ENCODE assay signal across 17 cellular contexts in genomic region chr3:177136715-177137114, GRCh38.
"Had no signal": no experiment of that assay in that cellular context is flagged by ENCODE, and none has a peak within 500 bp of the region (broad histone marks: within the 10 kb centered on the region; RNA-seq: fewer than 3 reads in every experiment).

No MANE protein-coding gene starts in this region.

- H3K9me3 Mint-ChIP-seq: activated CD4-positive, alpha-beta memory T cell treated with anti-CD3 and anti-CD28 coated beads, Interleukin-2, amount 10 ng/mL, durations not matched to agents 7 days and 5 days; activated T-cell treated with anti-CD3 and anti-CD28 coated beads, Interleukin-2, amount 50 U/mL, for 4 hours had no signal

- ATAC-seq: activated T-cell treated with anti-CD3 and anti-CD28 coated beads, Interleukin-2, amount 50 U/mL, for 4 hours; psoas muscle; right cardiac atrium; upper lobe of right lung had no signal

- H3K27ac Mint-ChIP-seq: activated CD4-positive, alpha-beta memory T cell treated with anti-CD3 and anti-CD28 coated beads, Interleukin-2, amount 10 ng/mL, durations not matched to agents 7 days and 5 days; neural progenitor cell had no signal

- DNase-seq: activated CD4-positive, alpha-beta memory T cell treated with anti-CD3 and anti-CD28 coated beads, Interleukin-2, amount 10 ng/mL, durations not matched to agents 7 days and 5 days; activated CD4-positive, alpha-beta T cell treated with anti-CD3 and anti-CD28 coated beads for 48 hours; activated effector memory CD4-positive, alpha-beta T cell treated with Interleukin-2 at 50 U/mL for 16 hours; activated naive CD4-positive, alpha-beta T cell treated with anti-CD3 and anti-CD28 coated beads, Interleukin-2, amount 50 U/mL, for 16 hours; activated T-cell treated with anti-CD3 and anti-CD28 coated beads, Interleukin-2, amount 50 U/mL, for 4 hours; dorsolateral prefrontal cortex; foreskin melanocyte; glutamatergic neuron; kidney; midbrain; ovary; psoas muscle; right cardiac atrium; stimulated activated CD4-positive, alpha-beta T cell treated with anti-CD3 and anti-CD28 coated beads, Interleukin-4, amount 100 ng/mL, for 1 hour; stomach; upper lobe of right lung had no signal

- H3K4me3 Mint-ChIP-seq: activated CD4-positive, alpha-beta memory T cell treated with anti-CD3 and anti-CD28 coated beads, Interleukin-2, amount 10 ng/mL, durations not matched to agents 7 days and 5 days; activated T-cell treated with anti-CD3 and anti-CD28 coated beads, Interleukin-2, amount 50 U/mL, for 4 hours; neural progenitor cell had no signal

- H3K4me1 Mint-ChIP-seq: neural progenitor cell had no signal

- H3K27me3 Mint-ChIP-seq: activated CD4-positive, alpha-beta memory T cell treated with anti-CD3 and anti-CD28 coated beads, Interleukin-2, amount 10 ng/mL, durations not matched to agents 7 days and 5 days had no signal
